In genomic region chr7:77409005-77409738, GRCh38 we compare ENCODE assay signal across 11 cellular contexts. TPM values are rescaled to one million over a fixed set of nuclear protein-coding genes. Genes with fewer than 3 reads are reported as not detected.
DNase-seq lines count a peak whose midpoint lies in the region; ATAC-seq and TF ChIP-seq lines count a peak whose summit lies in the region.
"Had no signal": no experiment of that assay in that cellular context is flagged by ENCODE, and none has a peak within 500 bp of the region (broad histone marks: within the 10 kb centered on the region; RNA-seq: fewer than 3 reads in every experiment).

No MANE protein-coding gene starts in this region.

- H3K4me3 ChIP-seq in RWPE2 (ENCODE audit: severe bottlenecking): no peak overlapping the region
- H3K4me3 ChIP-seq in osteoblast (ENCODE audit: insufficient read depth, low read length): peak overlapping the region; percentile 34
- no peak overlapping the region for H3K4me3 ChIP-seq in ovary

- intact Hi-C loops in ovary (cut with DNase I): no loop called here

- DNase-seq in EL: peak; percentile 54
- DNase-seq in RWPE2 (ENCODE audit: low spot score): no peak
- DNase-seq in fibroblast of peridontal ligament (ENCODE audit: extremely low read depth): peak; percentile 78
- no peak for DNase-seq in osteoblast (ENCODE audit: insufficient read length, low spot score, missing footprints)
- no peak for DNase-seq in retina
- DNase-seq in DMS153 (lab: John Stamatoyannopoulos, UW): no peak
- DNase-seq in ovary: no peak
- no peak for DNase-seq in activated naive CD4-positive, alpha-beta T cell treated with anti-CD3 and anti-CD28 coated beads, Interleukin-2, amount 50 U/mL, for 16 hours
- DNase-seq: amniotic stem cell, KBM-7, NCI-H2081 treated with DMSO at 0.1 percent for 48 hours had no signal

- no peaks in the 10 kb centered on the region for H4K20me1 ChIP-seq in osteoblast (ENCODE audit: insufficient read depth, low read length)

- peak; percentile 68 for ATAC-seq in RWPE2 (ENCODE audit: low read depth)

- no peak overlapping the region for H2AFZ ChIP-seq in osteoblast (ENCODE audit: low read length)

- TF ChIP-seq CTCF in RWPE2 (IDR thresholded peaks at IDR 0.05; ENCODE audit: poor library complexity, severe bottlenecking) (no peak), osteoblast (IDR thresholded peaks at IDR 0.05; ENCODE audit: extremely low read depth, low read depth, low read length) (no peak), ovary (IDR thresholded peaks at IDR 0.05) (no peak)

- TF ChIP-seq POLR2A in ovary (IDR thresholded peaks at IDR 0.05): no peak

- peaks cover 9% of the 10 kb centered on the region for H3K79me2 ChIP-seq in osteoblast (ENCODE audit: insufficient read depth, low read length)

- no peaks in the 10 kb centered on the region for H3K27me3 ChIP-seq in RWPE2 (ENCODE audit: insufficient read depth, poor library complexity, severe bottlenecking)
- H3K27me3 ChIP-seq in osteoblast (ENCODE audit: insufficient read depth, low read length): no peaks in the 10 kb centered on the region
- no peaks in the 10 kb centered on the region for H3K27me3 ChIP-seq in ovary

- no peaks in the 10 kb centered on the region for H3K36me3 ChIP-seq in RWPE2 (ENCODE audit: low read depth)
- H3K36me3 ChIP-seq in osteoblast (ENCODE audit: insufficient read depth, low read length): no peaks in the 10 kb centered on the region
- H3K36me3 ChIP-seq in ovary: no peaks in the 10 kb centered on the region

- H3K4me2 ChIP-seq in osteoblast (ENCODE audit: insufficient read depth, low read length): peak overlapping the region; percentile 74

- H3K9me3 ChIP-seq in RWPE2 (ENCODE audit: severe bottlenecking) (no peaks in the 10 kb centered on the region), osteoblast (ENCODE audit: low read depth, low read length) (no peaks in the 10 kb centered on the region), ovary (no peaks in the 10 kb centered on the region)

- 46 to 58% (median 49%) methylated on average over 7 of the region's 7 CpGs for WGBS in ovary, 3 donors

- H3K27ac ChIP-seq in RWPE2 (ENCODE audit: poor library complexity, severe bottlenecking) (peak overlapping the region; percentile 96), osteoblast (ENCODE audit: low read depth, low read length) (peak overlapping the region; percentile 81), ovary (no peak overlapping the region)

- H3K4me1 ChIP-seq in RWPE2 (ENCODE audit: insufficient read depth, poor library complexity, severe bottlenecking) (peaks cover 30% of the 10 kb centered on the region), osteoblast (ENCODE audit: insufficient read depth, low read length) (peaks cover 33% of the 10 kb centered on the region), ovary (ENCODE audit: insufficient read depth) (no peaks in the 10 kb centered on the region)

- no peak for TF ChIP-seq EP300 in ovary (IDR thresholded peaks at IDR 0.05)

RNA-seq across cellular contexts. Expression of gene GSAP, which starts 7.0 kb away (rescaled TPM):
- 10.6 and 13.0 TPM in 2 replicates for total RNA-seq in osteoblast
- 10 to 100 TPM in 4 of 7 donors, 1 to 10 TPM in 3; 7.4 to 19.4 (median 11.2) TPM for total RNA-seq in ovary
- 10 to 100 TPM in 1 of 2 donors, 1 to 10 TPM in 1; 4.0 to 11.2 TPM for polyA plus RNA-seq in ovary

Comparison
In these comparisons a context has a peak if more than half of its experiments do, and no peak if none do; other contexts are left out.
1. DNase-seq: peak in EL (single experiment) and fibroblast of peridontal ligament (single experiment); none in RWPE2 (single experiment), osteoblast (single experiment), retina (single experiment), DMS153 (single experiment), ovary (0 of 5) and activated naive CD4-positive, alpha-beta T cell treated with anti-CD3 and anti-CD28 coated beads, Interleukin-2, amount 50 U/mL, for 16 hours (single experiment).
2. H3K27ac ChIP-seq: peak in RWPE2 (single experiment) and osteoblast (single experiment); none in ovary (0 of 2).